Comparison of ENCODE assay signal across 2 cellular contexts in genomic region chr4:154519214-154519613, GRCh38.
TF ChIP-seq lines count a peak whose summit lies in the region.

No MANE protein-coding gene starts in this region.

TF ChIP-seq in liver, 16 proteins besides CTCF, POLR2A, EP300 and RAD21:
- no peak for TF ChIP-seq MAX (IDR thresholded peaks at IDR 0.05)
- no peak for TF ChIP-seq JUND (IDR thresholded peaks at IDR 0.05)
- TF ChIP-seq REST (IDR thresholded peaks at IDR 0.05): peak; percentile 60
- no peak for TF ChIP-seq YY1 (IDR thresholded peaks at IDR 0.05)
- no peak for TF ChIP-seq HNF4G (IDR thresholded peaks at IDR 0.05)
- no peak for TF ChIP-seq EGR1 (IDR thresholded peaks at IDR 0.05; ENCODE audit: low read depth in 2 of 2)

TF ChIP-seq in HepG2, 621 proteins besides CTCF, POLR2A, EP300 and RAD21:
- TF ChIP-seq SP1 (IDR thresholded peaks at IDR 0.05) (no peak), SP1 (CRISPR knock-in tag; IDR thresholded peaks at IDR 0.05) (no peak), PCBP2 (optimal IDR thresholded peaks at IDR 0.05; ENCODE audit: low read depth, low read length, poor library complexity, severe bottlenecking) (no peak), TFAP4 (IDR thresholded peaks at IDR 0.05; ENCODE audit: borderline replicate concordance, low read depth) (no peak), PITX1 (CRISPR knock-in tag; IDR thresholded peaks at IDR 0.05) (no peak), ZNF232 (CRISPR knock-in tag; IDR thresholded peaks at IDR 0.05; ENCODE audit: borderline replicate concordance) (no peak), XRCC5 (optimal IDR thresholded peaks at IDR 0.05; ENCODE audit: low read length) (no peak), PHF8 (CRISPR knock-in tag; IDR thresholded peaks at IDR 0.05) (no peak), HNF4A (CRISPR knock-in tag; IDR thresholded peaks at IDR 0.05) (no peak), REXO4 (CRISPR knock-in tag; IDR thresholded peaks at IDR 0.05; ENCODE audit: borderline replicate concordance) (no peak), ZNF382 (CRISPR knock-in tag; IDR thresholded peaks at IDR 0.05; ENCODE audit: borderline replicate concordance) (no peak), HNRNPH1 (optimal IDR thresholded peaks at IDR 0.05; ENCODE audit: low read depth, low read length) (no peak), ARNT (IDR thresholded peaks at IDR 0.05) (no peak), BHLHE40 (IDR thresholded peaks at IDR 0.05; ENCODE audit: low read length) (no peak), ZBTB33 (CRISPR knock-in tag; IDR thresholded peaks at IDR 0.05) (no peak), ZUFSP (CRISPR knock-in tag; IDR thresholded peaks at IDR 0.05; ENCODE audit: borderline replicate concordance) (no peak), THAP7 (CRISPR knock-in tag; IDR thresholded peaks at IDR 0.05) (no peak), MTA1 (CRISPR knock-in tag; IDR thresholded peaks at IDR 0.05; ENCODE audit: borderline replicate concordance) (no peak), CHD4 (IDR thresholded peaks at IDR 0.05; ENCODE audit: borderline replicate concordance, low read length) (no peak)
